ENCODE assay signal across 8 cellular contexts in genomic region chr5:74648835-74649286, GRCh38. TPM values are rescaled to one million over a fixed set of nuclear protein-coding genes. Genes with fewer than 3 reads are reported as not detected.
DNase-seq lines count a peak whose midpoint lies in the region; ATAC-seq and TF ChIP-seq lines count a peak whose summit lies in the region.

No MANE protein-coding gene starts in this region.

- H3K4me1 ChIP-seq in thoracic aorta (ENCODE audit: control insufficient read depth in 1 of 2, low read depth in 2 of 2): peaks cover 17 to 25% of the 10 kb centered on the region in 2 donors

- peak; percentile 67 for ATAC-seq in GM19372 (IDR thresholded peaks at IDR 0.05; ENCODE audit: low read depth, unreplicated experiment)
- ATAC-seq in left lobe of liver: peak; percentile 97
- ATAC-seq in thoracic aorta (ENCODE audit: insufficient number of reproducible peaks, low FRiP score, low read depth): peak; percentile 78

- no peak overlapping the region for H3K27ac ChIP-seq in thoracic aorta

- H3K9me3 ChIP-seq in thoracic aorta: no peaks in the 10 kb centered on the region

- no peak overlapping the region for H3K4me3 ChIP-seq in Jurkat, Clone E6-1 (ENCODE audit: low read length)
- H3K4me3 ChIP-seq in thoracic aorta: no peak overlapping the region

- TF ChIP-seq CTCF in thoracic aorta (IDR thresholded peaks at IDR 0.05): peak; percentile 70

- no peaks in the 10 kb centered on the region for H3K27me3 ChIP-seq in thoracic aorta (replicated peaks; ENCODE audit: insufficient read depth)

- DNase-seq in D341Med (ENCODE audit: low spot score) (peak; percentile 68), RKO (ENCODE audit: low spot score) (peak; percentile 71), left lobe of liver (ENCODE audit: low spot score) (no peak), thoracic aorta (ENCODE audit: low spot score) (no peak), islet precursor cell (no peak)
- DNase-seq in Jurkat, Clone E6-1 (ENCODE audit: low read depth, low spot score): peak; percentile 64
- peak; percentile 53 for DNase-seq in central memory CD4-positive, alpha-beta T cell

- H3K36me3 ChIP-seq in thoracic aorta: no peaks in the 10 kb centered on the region

RNA-seq across cellular contexts. Expression of gene ENC1, which starts 8.3 kb away (rescaled TPM):
- polyA plus RNA-seq in Jurkat, Clone E6-1 (2012; ENCODE audit: insufficient read depth, insufficient read length): 3.2 TPM
- 5.8 TPM for total RNA-seq in left lobe of liver
- 10 to 100 TPM in 1 of 2 donors, 1 to 10 TPM in 1; 7.7 to 10.4 TPM for total RNA-seq in thoracic aorta

RNA-seq across cellular contexts. Expression of gene HEXB, which starts 36.2 kb away (rescaled TPM):
- 90.3 TPM for polyA plus RNA-seq in Jurkat, Clone E6-1 (2012; ENCODE audit: insufficient read depth, insufficient read length)
- total RNA-seq in left lobe of liver (66.0 TPM), thoracic aorta (100 to 1,000 TPM; 139 to 156 TPM)

Comparison
In these comparisons a context has a peak if more than half of its experiments do, and no peak if none do; other contexts are left out.
1. DNase-seq: peak in D341Med (single experiment), Jurkat, Clone E6-1 (single experiment), RKO (single experiment) and central memory CD4-positive, alpha-beta T cell (single experiment); none in left lobe of liver (single experiment), thoracic aorta (single experiment) and islet precursor cell (single experiment).
2. Peak in every context shown above with its lines, with median percentiles within 50 percentile points of each other: ATAC-seq.